In genomic region chr4:94207469-94208224, GRCh38 we compare ENCODE assay signal across 1 cellular context.
A peak's percentile ranks its signal among the peaks of the same experiment; 100 is the strongest.
TF ChIP-seq lines count a peak whose summit lies in the region.

Gene SMARCAD1 (plus strand): TSS chr4:94207865. CDS start chr4:94208395, 530 bp downstream.

TF ChIP-seq in K562, 482 proteins besides CTCF, POLR2A, EP300 and RAD21 (continued from another document and continues in another):
- TF ChIP-seq CHD7 (IDR thresholded peaks at IDR 0.05; ENCODE audit: low read depth, low read length) (no peak), ZNF830 (CRISPR knock-in tag; IDR thresholded peaks at IDR 0.05) (no peak), PKNOX1 (IDR thresholded peaks at IDR 0.05) (no peak), BCL6 (CRISPR knock-in tag; IDR thresholded peaks at IDR 0.05) (no peak), E2F4 (CRISPR knock-in tag; IDR thresholded peaks at IDR 0.05; ENCODE audit: low read depth) (no peak), RB1 (IDR thresholded peaks at IDR 0.05; ENCODE audit: low read depth) (no peak), ARID1B (IDR thresholded peaks at IDR 0.05) (peak; percentile 32; the same call in 1 of the 2 replicates), ZNF695 (CRISPR knock-in tag; IDR thresholded peaks at IDR 0.05) (no peak), TCF3 (CRISPR knock-in tag; IDR thresholded peaks at IDR 0.05) (no peak), ZZZ3 (IDR thresholded peaks at IDR 0.05) (no peak), CGGBP1 (CRISPR knock-in tag; IDR thresholded peaks at IDR 0.05) (no peak), MCM7 (IDR thresholded peaks at IDR 0.05) (no peak), ZNF140 (CRISPR knock-in tag; IDR thresholded peaks at IDR 0.05) (no peak), NCOA6 (IDR thresholded peaks at IDR 0.05) (no peak), NKRF (IDR thresholded peaks at IDR 0.05; ENCODE audit: borderline replicate concordance) (peak; percentile 98), TFAP4 (CRISPR knock-in tag; IDR thresholded peaks at IDR 0.05; ENCODE audit: borderline replicate concordance) (peak; percentile 100), SAP30 (IDR thresholded peaks at IDR 0.05; ENCODE audit: borderline replicate concordance, insufficient read depth, low read depth, low read length, poor library complexity, severe bottlenecking) (peak; percentile 83), BRD4 (IDR thresholded peaks at IDR 0.05) (no peak), XRCC3 (IDR thresholded peaks at IDR 0.05) (no peak), MTA2 (IDR thresholded peaks at IDR 0.05; ENCODE audit: low read depth) (no peak), DDX20 (tag; IDR thresholded peaks at IDR 0.05; ENCODE audit: low read depth) (no peak), ZNF12 (CRISPR knock-in tag; IDR thresholded peaks at IDR 0.05) (no peak), MEF2D (tag; conservative IDR thresholded peaks at IDR 0.05; ENCODE audit: low read depth) (no peak; the same call in 1 of the 2 replicates), HNRNPH1 (optimal IDR thresholded peaks at IDR 0.05; ENCODE audit: low read depth, low read length) (no peak), ZNF639 (CRISPR knock-in tag; conservative IDR thresholded peaks at IDR 0.05 in 1 of 2, IDR thresholded peaks at IDR 0.05 in 1 of 2) (no peak), ZNF408 (CRISPR knock-in tag; IDR thresholded peaks at IDR 0.05; ENCODE audit: low read depth) (no peak), ETS2 (tag; IDR thresholded peaks at IDR 0.05; ENCODE audit: borderline replicate concordance, poor library complexity, severe bottlenecking) (no peak), GTF2F1 (IDR thresholded peaks at IDR 0.05; ENCODE audit: low read depth, low read length) (no peak), CBX8 (IDR thresholded peaks at IDR 0.05; ENCODE audit: borderline replicate concordance, extremely low read depth, low read depth, low read length, poor library complexity, severe bottlenecking) (no peak), KLF13 (tag; IDR thresholded peaks at IDR 0.05; ENCODE audit: borderline replicate concordance, low read depth) (no peak), ZNF512 (tag; IDR thresholded peaks at IDR 0.05) (no peak), E2F8 (IDR thresholded peaks at IDR 0.05; ENCODE audit: low read depth, partially characterized antibody) (peak; percentile 75), TARDBP (IDR thresholded peaks at IDR 0.05) (0 out of 2 replicates have a peak, but pooled peaks have one; percentile 56), CREB5 (CRISPR knock-in tag; IDR thresholded peaks at IDR 0.05) (no peak)
